In genomic region chr13:40662866-40663265, GRCh38 we compare ENCODE assay signal across 9 cellular contexts. TPM values are rescaled to one million over a fixed set of nuclear protein-coding genes. Genes with fewer than 3 reads are reported as not detected.
DNase-seq lines count a peak whose midpoint lies in the region; ATAC-seq, FAIRE-seq and TF ChIP-seq lines count a peak whose summit lies in the region.
"Had no signal": no experiment of that assay in that cellular context is flagged by ENCODE, and none has a peak within 500 bp of the region (broad histone marks: within the 10 kb centered on the region; RNA-seq: fewer than 3 reads in every experiment).

No MANE protein-coding gene starts in this region.

- peak overlapping the region; percentile 94 for H3K4me3 Mint-ChIP-seq in WTC11

- no peaks in the 10 kb centered on the region for H3K9me3 ChIP-seq in HEK293 (ENCODE audit: control insufficient read depth, insufficient read depth, low read depth, low read length)
- no peaks in the 10 kb centered on the region for H3K9me3 ChIP-seq in kidney (ENCODE audit: control insufficient read depth in 1 of 2, low read length in 2 of 2)

- DNase-seq in WTC11 (ENCODE audit: low spot score) (no peak), kidney (no peak), hippocampal formation (lab: John Stamatoyannopoulos, UW) (no peak), NCI-H2029 (lab: John Stamatoyannopoulos, UW) (no peak), cerebellar nuclear complex (lab: John Stamatoyannopoulos, UW) (no peak)

- H3K9me3 Mint-ChIP-seq in WTC11 = peaks cover 4% of the 10 kb centered on the region; the same call in 1 of the 2 replicates

- peak overlapping the region in 1 of 2 donors; percentile 52 for H3K9ac ChIP-seq in kidney (ENCODE audit: low read length in 2 of 2)

- POLR2A ChIA-PET in HEK293 (lab: Yijun Ruan, JAX) (no interaction called here), WTC11 (lab: Charles Lee) (no interaction called here)

- peaks cover 11% of the 10 kb centered on the region; the same call in 1 of the 2 replicates for H3K4me1 ChIP-seq in HEK293 (ENCODE audit: control insufficient read depth, insufficient read depth, low read length)
- H3K4me1 ChIP-seq in kidney (ENCODE audit: control insufficient read depth in 1 of 2, insufficient read depth in 1 of 2, low read depth in 1 of 2, low read length in 2 of 2) = peaks cover 11 to 33% of the 10 kb centered on the region in 2 donors

- no peak for TF ChIP-seq CTCF in HEK293 (tag by site-specific recombination; IDR thresholded peaks at IDR 0.05)
- no peak for TF ChIP-seq CTCF in WTC11 (IDR thresholded peaks at IDR 0.05)
- no peak for TF ChIP-seq CTCF in kidney (IDR thresholded peaks at IDR 0.05; ENCODE audit: borderline replicate concordance, extremely low read depth, insufficient read depth)

- peaks cover 5% of the 10 kb centered on the region for H3K36me3 Mint-ChIP-seq in WTC11

- H3K4me3 ChIP-seq in HEK293 (ENCODE audit: low read depth, low read length) (no peak overlapping the region), kidney (ENCODE audit: low read length in 2 of 2) (peak overlapping the region; percentile 69 to 80)

- H3K36me3 ChIP-seq in HEK293 (ENCODE audit: control insufficient read depth in 2 of 2, insufficient read depth in 1 of 2, low read length in 2 of 2) (no peaks in the 10 kb centered on the region), kidney (ENCODE audit: control insufficient read depth in 1 of 2, insufficient read depth in 2 of 2, low read length in 2 of 2) (no peaks in the 10 kb centered on the region)

- CTCF ChIA-PET in HEK293 (lab: Yijun Ruan, JAX) (interaction anchor here (0.7 to 1.2 kb wide), 2 partner anchors 21 to 593 kb away, joined by 3 read pairs; no protein-coding TSS in a partner anchor), WTC11 (lab: Charles Lee) (interaction anchor here (1.0 kb wide), 1 partner anchor 127 kb away, joined by 3 read pairs; no protein-coding TSS in a partner anchor)

- H3K27ac ChIP-seq in HEK293 (ENCODE audit: extremely low read depth, low read depth, low read length) (no peak overlapping the region), kidney (ENCODE audit: low read depth in 2 of 2, low read length in 2 of 2) (peak overlapping the region; percentile 23 to 54)

- ATAC-seq in GM18511 (IDR thresholded peaks at IDR 0.05; ENCODE audit: unreplicated experiment) (peak; percentile 29), WTC11 (no peak), HG03025 (IDR thresholded peaks at IDR 0.05; ENCODE audit: low FRiP score, unreplicated experiment) (no peak)
- ATAC-seq: Panc1 had no signal

- no peaks in the 10 kb centered on the region; the same call in 1 of the 2 replicates for H3K27me3 Mint-ChIP-seq in WTC11 (ENCODE audit: low read depth)

- H3K27ac Mint-ChIP-seq in WTC11 = peak overlapping the region; percentile 95

- peaks cover 63% of the 10 kb centered on the region for H3K4me1 Mint-ChIP-seq in WTC11

- no peak for FAIRE-seq in kidney (lab: Jason Lieb, UNC)

- intact Hi-C loops in kidney (cut with DNase I) = no loop called here

TF ChIP-seq in HEK293, 187 proteins besides CTCF, POLR2A, EP300 and RAD21 (continues in another document):
- TF ChIP-seq, protein P1, sequence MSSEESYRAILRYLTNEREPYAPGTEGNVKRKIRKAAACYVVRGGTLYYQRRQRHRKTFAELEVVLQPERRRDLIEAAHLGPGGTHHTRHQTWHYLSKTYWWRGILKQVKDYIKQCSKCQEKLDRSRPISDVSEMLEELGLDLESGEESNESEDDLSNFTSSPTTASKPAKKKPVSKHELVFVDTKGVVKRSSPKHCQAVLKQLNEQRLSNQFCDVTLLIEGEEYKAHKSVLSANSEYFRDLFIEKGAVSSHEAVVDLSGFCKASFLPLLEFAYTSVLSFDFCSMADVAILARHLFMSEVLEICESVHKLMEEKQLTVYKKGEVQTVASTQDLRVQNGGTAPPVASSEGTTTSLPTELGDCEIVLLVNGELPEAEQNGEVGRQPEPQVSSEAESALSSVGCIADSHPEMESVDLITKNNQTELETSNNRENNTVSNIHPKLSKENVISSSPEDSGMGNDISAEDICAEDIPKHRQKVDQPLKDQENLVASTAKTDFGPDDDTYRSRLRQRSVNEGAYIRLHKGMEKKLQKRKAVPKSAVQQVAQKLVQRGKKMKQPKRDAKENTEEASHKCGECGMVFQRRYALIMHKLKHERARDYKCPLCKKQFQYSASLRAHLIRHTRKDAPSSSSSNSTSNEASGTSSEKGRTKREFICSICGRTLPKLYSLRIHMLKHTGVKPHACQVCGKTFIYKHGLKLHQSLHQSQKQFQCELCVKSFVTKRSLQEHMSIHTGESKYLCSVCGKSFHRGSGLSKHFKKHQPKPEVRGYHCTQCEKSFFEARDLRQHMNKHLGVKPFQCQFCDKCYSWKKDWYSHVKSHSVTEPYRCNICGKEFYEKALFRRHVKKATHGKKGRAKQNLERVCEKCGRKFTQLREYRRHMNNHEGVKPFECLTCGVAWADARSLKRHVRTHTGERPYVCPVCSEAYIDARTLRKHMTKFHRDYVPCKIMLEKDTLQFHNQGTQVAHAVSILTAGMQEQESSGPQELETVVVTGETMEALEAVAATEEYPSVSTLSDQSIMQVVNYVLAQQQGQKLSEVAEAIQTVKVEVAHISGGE (tag by site-specific recombination; conservative IDR thresholded peaks at IDR 0.05; ENCODE audit: low read depth) = no peak
- TF ChIP-seq ZNF114 (tag by site-specific recombination; IDR thresholded peaks at IDR 0.05) = no peak
- TF ChIP-seq ZBTB10 (tag by site-specific recombination; IDR thresholded peaks at IDR 0.05) = no peak

TF ChIP-seq in WTC11, 78 proteins besides CTCF, POLR2A, EP300 and RAD21 (continues in another document):
- TF ChIP-seq, protein P2, sequence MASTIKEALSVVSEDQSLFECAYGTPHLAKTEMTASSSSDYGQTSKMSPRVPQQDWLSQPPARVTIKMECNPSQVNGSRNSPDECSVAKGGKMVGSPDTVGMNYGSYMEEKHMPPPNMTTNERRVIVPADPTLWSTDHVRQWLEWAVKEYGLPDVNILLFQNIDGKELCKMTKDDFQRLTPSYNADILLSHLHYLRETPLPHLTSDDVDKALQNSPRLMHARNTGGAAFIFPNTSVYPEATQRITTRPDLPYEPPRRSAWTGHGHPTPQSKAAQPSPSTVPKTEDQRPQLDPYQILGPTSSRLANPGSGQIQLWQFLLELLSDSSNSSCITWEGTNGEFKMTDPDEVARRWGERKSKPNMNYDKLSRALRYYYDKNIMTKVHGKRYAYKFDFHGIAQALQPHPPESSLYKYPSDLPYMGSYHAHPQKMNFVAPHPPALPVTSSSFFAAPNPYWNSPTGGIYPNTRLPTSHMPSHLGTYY (CRISPR knock-in tag; IDR thresholded peaks at IDR 0.05) = no peak
- no peak for TF ChIP-seq NFYB (CRISPR knock-in tag; conservative IDR thresholded peaks at IDR 0.05; ENCODE audit: low read depth)
- no peak for TF ChIP-seq CDX4 (CRISPR knock-in tag; IDR thresholded peaks at IDR 0.05; ENCODE audit: borderline replicate concordance)
- no peak for TF ChIP-seq ATF2 (CRISPR knock-in tag; IDR thresholded peaks at IDR 0.05; ENCODE audit: borderline replicate concordance, low read depth)
- TF ChIP-seq NR1H2 (CRISPR knock-in tag; IDR thresholded peaks at IDR 0.05) = no peak
- TF ChIP-seq, protein P3, sequence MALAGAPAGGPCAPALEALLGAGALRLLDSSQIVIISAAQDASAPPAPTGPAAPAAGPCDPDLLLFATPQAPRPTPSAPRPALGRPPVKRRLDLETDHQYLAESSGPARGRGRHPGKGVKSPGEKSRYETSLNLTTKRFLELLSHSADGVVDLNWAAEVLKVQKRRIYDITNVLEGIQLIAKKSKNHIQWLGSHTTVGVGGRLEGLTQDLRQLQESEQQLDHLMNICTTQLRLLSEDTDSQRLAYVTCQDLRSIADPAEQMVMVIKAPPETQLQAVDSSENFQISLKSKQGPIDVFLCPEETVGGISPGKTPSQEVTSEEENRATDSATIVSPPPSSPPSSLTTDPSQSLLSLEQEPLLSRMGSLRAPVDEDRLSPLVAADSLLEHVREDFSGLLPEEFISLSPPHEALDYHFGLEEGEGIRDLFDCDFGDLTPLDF (CRISPR knock-in tag; IDR thresholded peaks at IDR 0.05) = no peak
- TF ChIP-seq, protein P4, sequence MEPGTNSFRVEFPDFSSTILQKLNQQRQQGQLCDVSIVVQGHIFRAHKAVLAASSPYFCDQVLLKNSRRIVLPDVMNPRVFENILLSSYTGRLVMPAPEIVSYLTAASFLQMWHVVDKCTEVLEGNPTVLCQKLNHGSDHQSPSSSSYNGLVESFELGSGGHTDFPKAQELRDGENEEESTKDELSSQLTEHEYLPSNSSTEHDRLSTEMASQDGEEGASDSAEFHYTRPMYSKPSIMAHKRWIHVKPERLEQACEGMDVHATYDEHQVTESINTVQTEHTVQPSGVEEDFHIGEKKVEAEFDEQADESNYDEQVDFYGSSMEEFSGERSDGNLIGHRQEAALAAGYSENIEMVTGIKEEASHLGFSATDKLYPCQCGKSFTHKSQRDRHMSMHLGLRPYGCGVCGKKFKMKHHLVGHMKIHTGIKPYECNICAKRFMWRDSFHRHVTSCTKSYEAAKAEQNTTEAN (CRISPR knock-in tag; IDR thresholded peaks at IDR 0.05) = no peak
- no peak for TF ChIP-seq CREB1 (CRISPR knock-in tag; IDR thresholded peaks at IDR 0.05)
- TF ChIP-seq ZNF671 (CRISPR knock-in tag; IDR thresholded peaks at IDR 0.05) = no peak
- no peak for TF ChIP-seq ZNF317 (CRISPR knock-in tag; IDR thresholded peaks at IDR 0.05; ENCODE audit: borderline replicate concordance, low read depth)
- TF ChIP-seq PRRX2 (CRISPR knock-in tag; IDR thresholded peaks at IDR 0.05) = no peak
- no peak for TF ChIP-seq RORB (CRISPR knock-in tag; IDR thresholded peaks at IDR 0.05)

RNA-seq across cellular contexts. Expression of gene FOXO1, which starts 3.6 kb away (rescaled TPM):
- total RNA-seq in WTC11 (2021) (34.3 to 37.9 TPM (median 34.4 TPM) in 3 replicates), kidney (54.6 TPM)
- polyA plus RNA-seq in kidney (ENCODE audit: insufficient read depth, low read depth, low replicate concordance) = 8.6 TPM
